Comparison of ENCODE assay signal across 13 cellular contexts in genomic region chr21:25963186-25963585, GRCh38.
DNase-seq lines count a peak whose midpoint lies in the region; FAIRE-seq and TF ChIP-seq lines count a peak whose summit lies in the region.
"Had no signal": no experiment of that assay in that cellular context is flagged by ENCODE, and none has a peak within 500 bp of the region (broad histone marks: within the 10 kb centered on the region; RNA-seq: fewer than 3 reads in every experiment).

No MANE protein-coding gene starts in this region.

- H3K27me3 ChIP-seq in tibial nerve = no peaks in the 10 kb centered on the region
- H3K27me3 ChIP-seq: neutrophil had no signal

- H3K4me1 Mint-ChIP-seq in T-helper 2 cell treated with Interferon-gamma antibody and Interleukin-4, amounts not matched to agents 5 μg/mL and 100 μg/mL, for 36 hours (ENCODE audit: low read depth) = peaks cover 12% of the 10 kb centered on the region

- 52 to 67% methylated on average over 5 of the region's 5 CpGs for WGBS in tibial nerve, 2 donors

- H3K4me3 Mint-ChIP-seq in T-helper 2 cell treated with Interferon-gamma antibody and Interleukin-4, amounts not matched to agents 5 μg/mL and 100 μg/mL, for 36 hours = no peak overlapping the region
- H3K4me3 Mint-ChIP-seq: activated naive CD8-positive, alpha-beta T cell had no signal

- TF ChIP-seq CTCF in astrocyte of the cerebellum (IDR thresholded peaks at IDR 0.05; ENCODE audit: low read depth, low read length, missing control alignments) = no peak
- TF ChIP-seq CTCF in tibial nerve (IDR thresholded peaks at IDR 0.05) = no peak

- peaks cover 0 to 8% (median 0%) of the 10 kb centered on the region in 3 donors for H3K36me3 ChIP-seq in tibial nerve

- peak overlapping the region in 2 of 4 donors; percentile 7 to 68 for H3K27ac ChIP-seq in tibial nerve

- no peak for TF ChIP-seq POLR2A in tibial nerve (IDR thresholded peaks at IDR 0.05)

- H3K4me3 ChIP-seq in astrocyte of the cerebellum (ENCODE audit: low read depth, low read length) = no peak overlapping the region
- no peak overlapping the region for H3K4me3 ChIP-seq in tibial nerve

- peaks cover 0 to 14% (median 7%) of the 10 kb centered on the region in 4 donors for H3K4me1 ChIP-seq in tibial nerve

- DNase-seq in NCI-H82 (lab: John Stamatoyannopoulos, UW) (peak; percentile 9), NCI-H82 treated with DMSO at 0.1 percent for 48 hours (lab: John Stamatoyannopoulos, UW; ENCODE audit: unreplicated experiment) (no peak), astrocyte of the cerebellum (ENCODE audit: low read depth) (peak; percentile 58), kidney glomerular epithelial cell (lab: John Stamatoyannopoulos, UW) (peak; percentile 64), urothelium cell line (ENCODE audit: low spot score) (peak; percentile 30), tibial nerve (ENCODE audit: low spot score in 2 of 2) (no peak), NAMALWA (ENCODE audit: low spot score) (no peak)
- no peak for DNase-seq in T-helper 2 cell treated with Interferon-gamma antibody and Interleukin-4, amounts not matched to agents 5 μg/mL and 100 μg/mL, for 36 hours (ENCODE audit: low spot score)
- DNase-seq: activated CD4-positive, CD25-positive, alpha-beta regulatory T cell treated with anti-CD3 and anti-CD28 coated beads, Interleukin-2, amount 50 U/mL, for 72 hours; MM.1S had no signal

- no peaks in the 10 kb centered on the region for H3K9me3 ChIP-seq in tibial nerve
- H3K9me3 ChIP-seq: neutrophil had no signal

- no peaks in the 10 kb centered on the region for H3K9me3 Mint-ChIP-seq in T-helper 2 cell treated with Interferon-gamma antibody and Interleukin-4, amounts not matched to agents 5 μg/mL and 100 μg/mL, for 36 hours

- in situ Hi-C loops in astrocyte of the cerebellum (cut with HindIII; ENCODE audit: low sequenced_read_pairs) = no loop called here

- no peaks in the 10 kb centered on the region for H3K27me3 Mint-ChIP-seq in T-helper 2 cell treated with Interferon-gamma antibody and Interleukin-4, amounts not matched to agents 5 μg/mL and 100 μg/mL, for 36 hours (ENCODE audit: low read depth)
- H3K27me3 Mint-ChIP-seq: activated naive CD8-positive, alpha-beta T cell had no signal

- no peak overlapping the region for H3K27ac Mint-ChIP-seq in T-helper 2 cell treated with Interferon-gamma antibody and Interleukin-4, amounts not matched to agents 5 μg/mL and 100 μg/mL, for 36 hours
- H3K27ac Mint-ChIP-seq: activated naive CD8-positive, alpha-beta T cell had no signal

- TF ChIP-seq EP300 in tibial nerve (IDR thresholded peaks at IDR 0.05) = peak in 1 of 2 donors; percentile 14

- peaks cover 12% of the 10 kb centered on the region for H3K36me3 Mint-ChIP-seq in T-helper 2 cell treated with Interferon-gamma antibody and Interleukin-4, amounts not matched to agents 5 μg/mL and 100 μg/mL, for 36 hours (ENCODE audit: low read depth)

- FAIRE-seq in urothelium cell line (lab: Jason Lieb, UNC) = no peak
- FAIRE-seq: A204.1 had no signal

Comparison
In these comparisons a context has a peak if more than half of its experiments do, and no peak if none do; other contexts are left out.
1. DNase-seq: peak in NCI-H82 (single experiment), astrocyte of the cerebellum (single experiment), kidney glomerular epithelial cell (single experiment) and urothelium cell line (single experiment); none in NCI-H82 treated with DMSO at 0.1 percent for 48 hours (single experiment), T-helper 2 cell treated with Interferon-gamma antibody and Interleukin-4, amounts not matched to agents 5 μg/mL and 100 μg/mL, for 36 hours (single experiment), tibial nerve (0 of 2) and NAMALWA (single experiment).